Comparison of ENCODE assay signal across 21 cellular contexts in genomic region chr4:143410015-143410414, GRCh38.
DNase-seq lines count a peak whose midpoint lies in the region; ATAC-seq, FAIRE-seq and TF ChIP-seq lines count a peak whose summit lies in the region.
"Had no signal": no experiment of that assay in that cellular context is flagged by ENCODE, and none has a peak within 500 bp of the region (broad histone marks: within the 10 kb centered on the region; RNA-seq: fewer than 3 reads in every experiment).

No MANE protein-coding gene starts in this region.

- no peak for TF ChIP-seq POLR2A in GM12891 (IDR thresholded peaks at IDR 0.05; ENCODE audit: low read depth, low read length)

- peak overlapping the region; percentile 87 for H3K27ac Mint-ChIP-seq in nephron progenitor cell
- H3K27ac Mint-ChIP-seq: CD8-positive, alpha-beta T cell had no signal

- H3K4me1 Mint-ChIP-seq in nephron progenitor cell, result peaks cover 40% of the 10 kb centered on the region

- peak; percentile 63 for FAIRE-seq in GM12891 (lab: Jason Lieb, UNC)
- FAIRE-seq: GM12892 had no signal

- H3K4me3 Mint-ChIP-seq in nephron progenitor cell, result no peak overlapping the region
- H3K4me3 Mint-ChIP-seq: CD8-positive, alpha-beta T cell had no signal

- no peak for TF ChIP-seq CTCF in nephron progenitor cell (IDR thresholded peaks at IDR 0.05)

- H3K36me3 Mint-ChIP-seq in nephron progenitor cell (ENCODE audit: low read depth), result peaks cover under 1% of the 10 kb centered on the region
- H3K36me3 Mint-ChIP-seq: CD8-positive, alpha-beta T cell had no signal

- ATAC-seq in GM21526 (IDR thresholded peaks at IDR 0.05; ENCODE audit: low FRiP score, unreplicated experiment) (no peak), HG03139 (IDR thresholded peaks at IDR 0.05; ENCODE audit: unreplicated experiment) (no peak), HG03460 (IDR thresholded peaks at IDR 0.05; ENCODE audit: unreplicated experiment) (no peak)
- ATAC-seq: CD8-positive, alpha-beta T cell had no signal

- DNase-seq in GM12891 (ENCODE audit: insufficient read length, low spot score) (no peak), caudate nucleus (lab: John Stamatoyannopoulos, UW) (no peak), nephron progenitor cell (no peak)
- DNase-seq: CD8-positive, alpha-beta T cell; DND-41; GOT3; HCEC 1CT; KBM-7; NCI-H1092 treated with DMSO at 0.1 percent for 48 hours; NCI-H1436 treated with DMSO at 0.1 percent for 48 hours; NCI-H2029; NCI-H2227 treated with DMSO at 0.1 percent for 48 hours; NCI-H510A; NCI-H748 treated with DMSO at 0.1 percent for 48 hours; SHP77 treated with DMSO at 0.1 percent for 48 hours had no signal

- H3K27me3 Mint-ChIP-seq in nephron progenitor cell (ENCODE audit: low read depth, poor library complexity), result peaks cover 3% of the 10 kb centered on the region

- peak overlapping the region; percentile 97 for H3K27ac ChIP-seq in caudate nucleus (ENCODE audit: low read depth, low read length)
- H3K27ac ChIP-seq in temporal lobe (ENCODE audit: low read depth, low read length), result peak overlapping the region; percentile 98
- H3K27ac ChIP-seq: RWPE1 had no signal

- no peaks in the 10 kb centered on the region for H3K9me3 Mint-ChIP-seq in nephron progenitor cell
- H3K9me3 Mint-ChIP-seq: CD8-positive, alpha-beta T cell had no signal

TF ChIP-seq in GM12891, 5 proteins besides CTCF, POLR2A, EP300 and RAD21:
- TF ChIP-seq POU2F2 (IDR thresholded peaks at IDR 0.05; ENCODE audit: low read depth, low read length), result no peak
- no peak for TF ChIP-seq POLR2AphosphoS5 (IDR thresholded peaks at IDR 0.05; ENCODE audit: low read depth, low read length)
- no peak for TF ChIP-seq SPI1 (IDR thresholded peaks at IDR 0.05; ENCODE audit: low read depth, low read length)
- no peak for TF ChIP-seq PAX5 (IDR thresholded peaks at IDR 0.05; ENCODE audit: insufficient read depth, low read length, severe bottlenecking)
- TF ChIP-seq TAF1 (IDR thresholded peaks at IDR 0.05; ENCODE audit: low read depth, low read length), result no peak
